In genomic region chr4:91362125-91362524, GRCh38 we compare ENCODE assay signal across 22 cellular contexts.
DNase-seq lines count a peak whose midpoint lies in the region; ATAC-seq and TF ChIP-seq lines count a peak whose summit lies in the region.
"Had no signal": no experiment of that assay in that cellular context is flagged by ENCODE, and none has a peak within 500 bp of the region (broad histone marks: within the 10 kb centered on the region; RNA-seq: fewer than 3 reads in every experiment).

No MANE protein-coding gene starts in this region.

- no peak for DNase-seq in DMS53 treated with DMSO at 0.1 percent for 48 hours (lab: John Stamatoyannopoulos, UW; ENCODE audit: unreplicated experiment)
- DNase-seq in nephron progenitor cell, result no peak
- DNase-seq in hypothalamus (lab: John Stamatoyannopoulos, UW), result no peak
- DNase-seq: 8988T; ACHN; AML-193; BE2C; CD4-positive, alpha-beta T cell; CD8-positive, alpha-beta memory T cell; DMS 273 treated with DMSO at 0.1 percent for 48 hours; DMS79 treated with DMSO at 0.1 percent for 48 hours; GF-D8; GOT3; H9 had no signal

- H3K36me3 ChIP-seq in OCI-LY3 (replicated peaks; ENCODE audit: low read depth, low read length), result peaks cover 18% of the 10 kb centered on the region
- H3K36me3 ChIP-seq: BE2C; BLaER1 treated with 17β-estradiol and CSF1 and Interleukin-3, amounts not matched to agents 10 nM and 100 nM had no signal

- peak; percentile 43 for ATAC-seq in GM18867 (IDR thresholded peaks at IDR 0.05; ENCODE audit: unreplicated experiment)
- ATAC-seq in HG02798 (IDR thresholded peaks at IDR 0.05; ENCODE audit: poor library complexity, unreplicated experiment), result peak; percentile 43
- no peak for ATAC-seq in HG03354 (IDR thresholded peaks at IDR 0.05; ENCODE audit: poor library complexity, severe bottlenecking, unreplicated experiment)
- ATAC-seq: A549, HCT116 had no signal

- H3K9me3 Mint-ChIP-seq in nephron progenitor cell, result no peaks in the 10 kb centered on the region

- H3K27me3 Mint-ChIP-seq in nephron progenitor cell (ENCODE audit: low read depth, poor library complexity), result peaks cover 3% of the 10 kb centered on the region
- H3K27me3 Mint-ChIP-seq: CD4-positive, alpha-beta T cell; CD8-positive, alpha-beta memory T cell had no signal

- H2AFZ ChIP-seq in OCI-LY3 (ENCODE audit: low read depth, low read length), result peak overlapping the region; percentile 60; the same call in 1 of the 2 replicates

- no peaks in the 10 kb centered on the region for H3K27me3 ChIP-seq in OCI-LY3 (ENCODE audit: low read depth, low read length)
- H3K27me3 ChIP-seq: BE2C; BLaER1 treated with 17β-estradiol and CSF1 and Interleukin-3, amounts not matched to agents 10 nM and 100 nM had no signal

- H3K4me1 Mint-ChIP-seq in nephron progenitor cell, result peaks cover 5% of the 10 kb centered on the region
- H3K4me1 Mint-ChIP-seq: CD14-positive monocyte; CD8-positive, alpha-beta memory T cell; H9 had no signal

- no peak overlapping the region for H3K4me3 ChIP-seq in OCI-LY3 (ENCODE audit: low read length)
- H3K4me3 ChIP-seq: A549; BLaER1 treated with 17β-estradiol and CSF1 and Interleukin-3, amounts not matched to agents 10 nM and 100 nM had no signal

- no peaks in the 10 kb centered on the region for H3K36me3 Mint-ChIP-seq in nephron progenitor cell (ENCODE audit: low read depth)
- H3K36me3 Mint-ChIP-seq: CD14-positive monocyte; CD8-positive, alpha-beta memory T cell had no signal

- H3K4me1 ChIP-seq in OCI-LY3 (ENCODE audit: low read length), result peaks cover 34% of the 10 kb centered on the region
- H3K4me1 ChIP-seq: A549; BE2C; BLaER1 treated with 17β-estradiol and CSF1 and Interleukin-3, amounts not matched to agents 10 nM and 100 nM had no signal

- peaks cover 15% of the 10 kb centered on the region for H3K79me2 ChIP-seq in OCI-LY3 (ENCODE audit: low read length)

- H3K27ac Mint-ChIP-seq in nephron progenitor cell, result no peak overlapping the region
- H3K27ac Mint-ChIP-seq: CD14-positive monocyte; CD4-positive, alpha-beta T cell; CD8-positive, alpha-beta memory T cell; H9 had no signal

- no peak overlapping the region for H3K9ac ChIP-seq in OCI-LY3 (ENCODE audit: low read length)
- H3K9ac ChIP-seq: BLaER1 treated with 17β-estradiol and CSF1 and Interleukin-3, amounts not matched to agents 10 nM and 100 nM had no signal

- no peaks in the 10 kb centered on the region for H4K20me1 ChIP-seq in OCI-LY3 (ENCODE audit: insufficient read depth, low read length)
- H4K20me1 ChIP-seq: BLaER1 treated with 17β-estradiol and CSF1 and Interleukin-3, amounts not matched to agents 10 nM and 100 nM had no signal

- no peak for TF ChIP-seq CTCF in OCI-LY3 (IDR thresholded peaks at IDR 0.05; ENCODE audit: low read depth, low read length)
- TF ChIP-seq CTCF in nephron progenitor cell (IDR thresholded peaks at IDR 0.05), result no peak

- H3K9me3 ChIP-seq in OCI-LY3 (ENCODE audit: insufficient read depth, low read length), result no peaks in the 10 kb centered on the region
- H3K9me3 ChIP-seq: A549; BE2C; BLaER1 treated with 17β-estradiol and CSF1 and Interleukin-3, amounts not matched to agents 10 nM and 100 nM had no signal

- H3K4me2 ChIP-seq in OCI-LY3 (ENCODE audit: low read length), result peak overlapping the region; percentile 8; the same call in 1 of the 2 replicates
- H3K4me2 ChIP-seq: A549; BLaER1 treated with 17β-estradiol and CSF1 and Interleukin-3, amounts not matched to agents 10 nM and 100 nM had no signal

- H3K4me3 Mint-ChIP-seq in nephron progenitor cell, result no peak overlapping the region
- H3K4me3 Mint-ChIP-seq: CD14-positive monocyte; CD4-positive, alpha-beta T cell; CD8-positive, alpha-beta memory T cell; H9 had no signal

- no peak overlapping the region for H3K27ac ChIP-seq in OCI-LY3 (ENCODE audit: low read length)
- H3K27ac ChIP-seq: A549; BLaER1 treated with 17β-estradiol and CSF1 and Interleukin-3, amounts not matched to agents 10 nM and 100 nM had no signal
